Comparison of ENCODE assay signal across 14 cellular contexts in the genomic region with DNA sequence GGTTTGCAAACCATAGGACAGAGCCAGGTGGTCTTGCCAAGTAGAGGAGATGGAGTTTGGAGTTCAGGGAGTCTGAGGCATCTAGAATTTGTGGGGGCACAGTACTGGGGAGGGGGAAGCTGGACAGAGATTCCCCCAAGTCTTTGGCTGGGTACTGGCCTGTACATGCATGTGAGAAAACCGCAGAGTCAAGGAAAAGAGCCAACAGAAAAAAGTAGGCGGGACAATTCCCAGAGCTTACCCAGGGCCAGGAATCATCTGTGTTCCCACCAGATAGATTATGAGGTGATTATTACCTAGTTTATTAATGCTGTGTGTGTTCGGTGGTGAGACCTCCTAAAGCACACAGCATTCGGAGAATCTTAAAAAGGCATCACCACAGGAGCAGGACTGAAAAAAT.
"Had no signal": no experiment of that assay in that cellular context is flagged by ENCODE, and none has a peak within 500 bp of the region (broad histone marks: within the 10 kb centered on the region; RNA-seq: fewer than 3 reads in every experiment).

No MANE protein-coding gene starts in this region.

- H3K27me3 ChIP-seq: dorsolateral prefrontal cortex, neutrophil, SJSA1, upper lobe of right lung had no signal

- H3K27me3 Mint-ChIP-seq: naive thymus-derived CD4-positive, alpha-beta T cell had no signal

- H3K9me3 Mint-ChIP-seq: naive thymus-derived CD4-positive, alpha-beta T cell had no signal

- H3K9me3 ChIP-seq: neutrophil, SJSA1, upper lobe of right lung had no signal

- DNase-seq: activated CD4-positive, CD25-positive, alpha-beta regulatory T cell treated with anti-CD3 and anti-CD28 coated beads, Interleukin-2, amount 50 U/mL, for 72 hours; anterior cingulate cortex; dorsolateral prefrontal cortex; hypothalamus; left cardiac atrium; naive thymus-derived CD4-positive, alpha-beta T cell; posterior cingulate gyrus; stimulated activated naive CD4-positive, alpha-beta T cell treated with Interleukin-2 at 50 U/mL for 16 hours; SW 1271; upper lobe of right lung had no signal

- H3K4me3 ChIP-seq: dorsolateral prefrontal cortex, lung, SJSA1, upper lobe of right lung had no signal

- H3K36me3 ChIP-seq: SJSA1, upper lobe of right lung had no signal

- ATAC-seq: left cardiac atrium, sciatic nerve had no signal

- H3K27ac ChIP-seq: dorsolateral prefrontal cortex, neutrophil, SJSA1, upper lobe of right lung had no signal
